In genomic region chr3:125062904-125063618, GRCh38 we compare ENCODE assay signal across 8 cellular contexts. TPM values are rescaled to one million over a fixed set of nuclear protein-coding genes. Genes with fewer than 3 reads are reported as not detected.
A peak's percentile ranks its signal among the peaks of the same experiment; 100 is the strongest.
DNase-seq lines count a peak whose midpoint lies in the region; ATAC-seq, FAIRE-seq and TF ChIP-seq lines count a peak whose summit lies in the region.

No MANE protein-coding gene starts in this region.

- DNase-seq in SIG-M5 treated with dmso at 0.1 percent for 504 hours (lab: John Stamatoyannopoulos, UW; ENCODE audit: unreplicated experiment) = peak; percentile 49
- DNase-seq in SIG-M5 (lab: John Stamatoyannopoulos, UW) = no peak
- peak; percentile 88 for DNase-seq in bronchial epithelial cell (ENCODE audit: low read depth)
- DNase-seq in left kidney (ENCODE audit: low read depth, low spot score) = peak; percentile 28
- no peak for DNase-seq in NCI-H187 treated with DMSO at 0.1 percent for 48 hours (lab: John Stamatoyannopoulos, UW)
- DNase-seq in HPDE6-E6E7 (ENCODE audit: extremely low spot score) = no peak

- no peak for TF ChIP-seq CTCF in bronchial epithelial cell (IDR thresholded peaks at IDR 0.05; ENCODE audit: insufficient read depth, low read length, severe bottlenecking)

- no peaks in the 10 kb centered on the region for H3K36me3 ChIP-seq in bronchial epithelial cell (ENCODE audit: control insufficient read depth, insufficient read depth, low read length)

- ATAC-seq in HG02678 (IDR thresholded peaks at IDR 0.05; ENCODE audit: unreplicated experiment) (no peak), HG02610 (IDR thresholded peaks at IDR 0.05; ENCODE audit: unreplicated experiment) (no peak)

- FAIRE-seq in bronchial epithelial cell (lab: Jason Lieb, UNC) = no peak

- no peak overlapping the region for H3K4me3 ChIP-seq in bronchial epithelial cell (ENCODE audit: low read depth, low read length)

- no peaks in the 10 kb centered on the region for H3K27me3 ChIP-seq in bronchial epithelial cell (ENCODE audit: control insufficient read depth, insufficient read depth, low read length)

RNA-seq across cellular contexts. Expression of gene HEG1, which starts 7.3 kb away (rescaled TPM):
- total RNA-seq in bronchial epithelial cell = 2.0 and 7.1 TPM in 2 replicates

Comparison
In these comparisons a context has a peak if more than half of its experiments do, and no peak if none do; other contexts are left out.
1. DNase-seq: peak in SIG-M5 treated with dmso at 0.1 percent for 504 hours (single experiment), bronchial epithelial cell (single experiment) and left kidney (single experiment); none in SIG-M5 (single experiment), NCI-H187 treated with DMSO at 0.1 percent for 48 hours (single experiment) and HPDE6-E6E7 (single experiment).